Comparison of ENCODE assay signal across 9 cellular contexts in genomic region chr21:45302082-45303061, GRCh38. TPM values are rescaled to one million over a fixed set of nuclear protein-coding genes. Genes with fewer than 3 reads are reported as not detected.
DNase-seq lines count a peak whose midpoint lies in the region; ATAC-seq and TF ChIP-seq lines count a peak whose summit lies in the region.
"Had no signal": no experiment of that assay in that cellular context is flagged by ENCODE, and none has a peak within 500 bp of the region (broad histone marks: within the 10 kb centered on the region; RNA-seq: fewer than 3 reads in every experiment).

No MANE protein-coding gene starts in this region.

- no peak overlapping the region for H3K4me3 Mint-ChIP-seq in CD8-positive, alpha-beta memory T cell

- H3K36me3 ChIP-seq in CD8-positive, alpha-beta memory T cell (ENCODE audit: insufficient read depth, low read length), result no peaks in the 10 kb centered on the region
- H3K36me3 ChIP-seq in heart left ventricle, result no peaks in the 10 kb centered on the region
- no peaks in the 10 kb centered on the region for H3K36me3 ChIP-seq in PC-3 (ENCODE audit: low read depth, low read length)

- H2AFZ ChIP-seq in PC-3 (ENCODE audit: low read length), result no peak overlapping the region

- H3K4me1 ChIP-seq in CD8-positive, alpha-beta memory T cell (ENCODE audit: insufficient read depth, low read length), result peaks cover 23% of the 10 kb centered on the region
- H3K4me1 ChIP-seq in heart left ventricle (peaks cover 15 to 69% (median 45%) of the 10 kb centered on the region in 12 donors), PC-3 (ENCODE audit: insufficient read depth, low read length) (no peaks in the 10 kb centered on the region)

- no peaks in the 10 kb centered on the region for H3K36me3 Mint-ChIP-seq in CD8-positive, alpha-beta memory T cell

- TF ChIP-seq POLR2A in heart left ventricle (IDR thresholded peaks at IDR 0.05), result no peak

- H3K4me3 ChIP-seq in CD8-positive, alpha-beta memory T cell (ENCODE audit: low read length), result no peak overlapping the region
- H3K4me3 ChIP-seq in heart left ventricle (no peak overlapping the region), PC-3 (ENCODE audit: low read length) (no peak overlapping the region)

- CTCF ChIA-PET in CD8-positive, alpha-beta memory T cell (lab: Charles Lee), result no interaction called here
- CTCF ChIA-PET in PC-3 (lab: Charles Lee), result no interaction called here

- no TSS peak for BruUV-seq in PC-3 (replicated peaks; lab: Mats Ljungman, UMichigan)

- no peaks in the 10 kb centered on the region for H3K27me3 ChIP-seq in CD8-positive, alpha-beta memory T cell (ENCODE audit: insufficient read depth, low read length, poor library complexity, severe bottlenecking)
- H3K27me3 ChIP-seq in heart left ventricle (no peaks in the 10 kb centered on the region), PC-3 (ENCODE audit: low read length) (no peaks in the 10 kb centered on the region)

- POLR2A ChIA-PET in CD8-positive, alpha-beta memory T cell (lab: Charles Lee), result no interaction called here
- POLR2A ChIA-PET in PC-3 (lab: Charles Lee; ENCODE audit: unreplicated experiment), result no interaction called here

- peaks cover 0 to 10% of the 10 kb centered on the region in 2 donors for H3K27me3 Mint-ChIP-seq in CD8-positive, alpha-beta memory T cell

- WGBS in heart left ventricle, 4 donors, result 54 to 62% (median 59%) methylated on average over 45 to 54 of the region's 54 CpGs

- H3K27ac Mint-ChIP-seq in CD8-positive, alpha-beta memory T cell, result peak overlapping the region in 6 of 8 donors; percentile 23 to 70 (median 55)

- intact Hi-C loops in heart left ventricle (cut with DNase I) (loop anchor here in 5 of 10 donors (5.0 to 10.0 kb wide), 3 partner anchors 52 to 60 kb away; no protein-coding TSS in a partner anchor), PC-3 (cut with micrococcal nuclease) (no loop called here)

- no peak overlapping the region for H3K9ac ChIP-seq in PC-3 (ENCODE audit: low read length)

- H3K9me3 Mint-ChIP-seq in CD8-positive, alpha-beta memory T cell, result no peaks in the 10 kb centered on the region

- H3F3A ChIP-seq in PC-3 (ENCODE audit: low read length, unreplicated experiment), result no peaks in the 10 kb centered on the region

- H4K20me1 ChIP-seq in PC-3 (ENCODE audit: low read length), result no peaks in the 10 kb centered on the region

- no peaks in the 10 kb centered on the region for H3K9me3 ChIP-seq in CD8-positive, alpha-beta memory T cell (ENCODE audit: low read length)
- H3K9me3 ChIP-seq in heart left ventricle (no peaks in the 10 kb centered on the region), PC-3 (ENCODE audit: low read length) (no peaks in the 10 kb centered on the region)

- TF ChIP-seq CTCF in heart left ventricle (IDR thresholded peaks at IDR 0.05) (no peak), PC-3 (conservative IDR thresholded peaks at IDR 0.05; ENCODE audit: low read depth, low read length) (no peak)

- peaks cover 0 to 8% (median 3%) of the 10 kb centered on the region in 3 donors for H3K4me1 Mint-ChIP-seq in CD8-positive, alpha-beta memory T cell

- H3K4me2 ChIP-seq in PC-3 (ENCODE audit: low read length), result no peak overlapping the region

- peak; percentile 70 to 88 (median 72) for ATAC-seq in heart left ventricle
- no peak for ATAC-seq in PC-3

- no peak overlapping the region for H3K27ac ChIP-seq in CD8-positive, alpha-beta memory T cell (ENCODE audit: low read depth, low read length)
- peak overlapping the region; percentile 58 to 98 (median 88) for H3K27ac ChIP-seq in heart left ventricle
- H3K27ac ChIP-seq in PC-3 (ENCODE audit: low read length), result no peak overlapping the region

- H3K9me2 ChIP-seq in PC-3 (replicated peaks; ENCODE audit: low read length), result no peaks in the 10 kb centered on the region

- H3K79me2 ChIP-seq in PC-3 (ENCODE audit: low read length), result peaks cover 6% of the 10 kb centered on the region; the same call in 1 of the 2 replicates

- peak in 3 of 5 donors; percentile 48 to 72 (median 66) for DNase-seq in CD8-positive, alpha-beta memory T cell
- DNase-seq in activated T-cell treated with anti-CD3 and anti-CD28 coated beads, Interleukin-2, amount 50 U/mL, for 48 hours, result peak; percentile 61 to 63
- DNase-seq in heart left ventricle (peak; percentile 86 to 91 (median 88)), NCI-H345 treated with DMSO at 0.1 percent for 48 hours (lab: John Stamatoyannopoulos, UW; ENCODE audit: unreplicated experiment) (no peak), GOT3 (lab: John Stamatoyannopoulos, UW) (no peak), PC-3 (no peak), SIG-M5 (lab: John Stamatoyannopoulos, UW) (no peak)
- DNase-seq in stimulated activated CD4-positive, alpha-beta T cell treated with anti-CD3 and anti-CD28 coated beads, Interleukin-15, amount 100 ng/mL, for 1 hour (ENCODE audit: low read depth in 1 of 2, low spot score in 1 of 2), result peak; percentile 29 to 53
- DNase-seq: hypothalamus had no signal

RNA-seq across cellular contexts. Expression of gene POFUT2, which starts 14.7 kb away (rescaled TPM):
- total RNA-seq in CD8-positive, alpha-beta memory T cell, result 10 to 100 TPM; 13.5 to 14.5 TPM
- polyA plus RNA-seq in CD8-positive, alpha-beta memory T cell, result 4.9 TPM
- total RNA-seq in heart left ventricle, result 10 to 100 TPM; 10.8 to 22.0 (median 18.5) TPM
- polyA plus RNA-seq in heart left ventricle, result 10 to 100 TPM; 14.1 to 25.8 TPM
- 19.6 and 28.2 TPM in 2 replicates for total RNA-seq in PC-3 (2014; rRNA removed)

Comparison
In these comparisons a context has a peak if more than half of its experiments do, and no peak if none do; other contexts are left out.
1. DNase-seq: peak in CD8-positive, alpha-beta memory T cell (3 of 5), activated T-cell treated with anti-CD3 and anti-CD28 coated beads, Interleukin-2, amount 50 U/mL, for 48 hours (2 of 2), heart left ventricle (5 of 5) and stimulated activated CD4-positive, alpha-beta T cell treated with anti-CD3 and anti-CD28 coated beads, Interleukin-15, amount 100 ng/mL, for 1 hour (2 of 2); none in NCI-H345 treated with DMSO at 0.1 percent for 48 hours (single experiment), GOT3 (single experiment), PC-3 (single experiment) and SIG-M5 (single experiment).
2. H3K27ac ChIP-seq: peak in heart left ventricle (12 of 12); none in CD8-positive, alpha-beta memory T cell (single experiment) and PC-3 (single experiment).